1 cellular context compared by ENCODE assay signal in genomic region chr5:179866241-179867078, GRCh38.
TF ChIP-seq lines count a peak whose summit lies in the region.

No MANE protein-coding gene starts in this region.

TF ChIP-seq in K562, 482 proteins besides CTCF, POLR2A, EP300 and RAD21:
- TF ChIP-seq POLR2G (IDR thresholded peaks at IDR 0.05; ENCODE audit: low read depth, low read length), result peak; percentile 55; the same call in 1 of the 2 replicates
- no peak for TF ChIP-seq TEAD2 (tag; IDR thresholded peaks at IDR 0.05)
